In the genomic region with DNA sequence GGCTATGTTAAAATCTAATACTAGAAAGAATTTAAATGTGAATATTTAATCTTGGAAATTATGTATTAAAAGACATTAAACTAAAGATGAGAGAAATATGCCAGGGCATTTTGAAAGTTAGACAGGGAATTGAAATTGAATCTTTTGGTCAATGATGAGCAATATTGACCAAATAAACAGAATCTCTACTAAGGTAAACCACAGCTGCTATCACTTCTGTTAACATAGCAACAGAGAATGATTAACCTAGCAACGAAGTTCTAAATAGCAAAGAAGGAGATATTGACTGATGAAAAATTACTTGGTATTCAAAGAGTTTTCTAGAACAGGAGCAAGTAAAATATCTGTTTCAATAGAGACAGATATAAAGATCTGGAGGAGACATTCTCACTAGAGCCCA, we compare ENCODE assay signal across 14 cellular contexts.
DNase-seq lines count a peak whose midpoint lies in the region; ATAC-seq lines count a peak whose summit lies in the region.
"Had no signal": no experiment of that assay in that cellular context is flagged by ENCODE, and none has a peak within 500 bp of the region (broad histone marks: within the 10 kb centered on the region; RNA-seq: fewer than 3 reads in every experiment).

No MANE protein-coding gene starts in this region.

- no peak for DNase-seq in activated CD4-positive, alpha-beta T cell treated with anti-CD3 and anti-CD28 coated beads for 48 hours
- DNase-seq in SHP77 (lab: John Stamatoyannopoulos, UW) (no peak), inferior parietal cortex (ENCODE audit: extremely low spot score) (no peak)
- DNase-seq in effector CD8-positive, alpha-beta T cell (lab: John Stamatoyannopoulos, UW) = no peak
- DNase-seq: activated gamma-delta T cell treated with Interleukin-2 at 50 U/mL for 16 hours, aorta, lower lobe of right lung, T-helper 1 cell had no signal

- peak; percentile 74 for ATAC-seq in GM18508 (IDR thresholded peaks at IDR 0.05; ENCODE audit: insufficient read depth, unreplicated experiment)
- ATAC-seq in GM19468 (IDR thresholded peaks at IDR 0.05; ENCODE audit: extremely low read depth, unreplicated experiment) = peak; percentile 58
- peak; percentile 78 for ATAC-seq in HG02970 (IDR thresholded peaks at IDR 0.05; ENCODE audit: low FRiP score, unreplicated experiment)
- peak; percentile 61 for ATAC-seq in HG03469 (IDR thresholded peaks at IDR 0.05; ENCODE audit: unreplicated experiment)
- ATAC-seq: gastroesophageal sphincter, lower lobe of right lung, WTC11 had no signal
